ENCODE assay signal across 19 cellular contexts in genomic region chr1:229087906-229088305, GRCh38.
"Had no signal": no experiment of that assay in that cellular context is flagged by ENCODE, and none has a peak within 500 bp of the region (broad histone marks: within the 10 kb centered on the region; RNA-seq: fewer than 3 reads in every experiment).

No MANE protein-coding gene starts in this region.

- H3K4me1 ChIP-seq: uterus had no signal

- H3K27ac ChIP-seq: cardiac muscle cell, left ventricle myocardium inferior, tibial nerve, uterus had no signal

- H3K36me3 ChIP-seq: cardiac muscle cell, left ventricle myocardium inferior, tibial nerve, uterus had no signal

- ATAC-seq: activated CD4-positive, alpha-beta T cell treated with anti-CD3 and anti-CD28 coated beads for 36 hours; activated CD8-positive, alpha-beta T cell treated with anti-CD3 and anti-CD28 coated beads, Interleukin-2, amount 10 ng/mL, durations not matched to agents 7 days and 5 days; effector memory CD8-positive, alpha-beta T cell; T-cell had no signal

- H3K4me3 ChIP-seq: cardiac muscle cell, left ventricle myocardium inferior, lung, tibial nerve, uterus had no signal

- DNase-seq: activated CD4-positive, alpha-beta T cell treated with anti-CD3 and anti-CD28 coated beads for 36 hours; activated CD4-positive, CD25-positive, alpha-beta regulatory T cell; activated CD8-positive, alpha-beta T cell treated with anti-CD3 and anti-CD28 coated beads, Interleukin-2, amount 10 ng/mL, durations not matched to agents 7 days and 5 days; activated effector memory CD4-positive, alpha-beta T cell treated with Interleukin-2 at 50 U/mL for 16 hours; activated naive CD4-positive, alpha-beta T cell treated with Interleukin-2 at 50 U/mL for 16 hours; anterior cingulate cortex; cortex of kidney; effector memory CD8-positive, alpha-beta T cell; hippocampal formation; immature natural killer cell; left ventricle myocardium inferior; mesendoderm; stimulated activated CD4-positive, alpha-beta T cell treated with anti-CD3 and anti-CD28 coated beads, Interleukin-2, amount 100 ng/mL, for 48 hours; substantia nigra; T-cell; uterus had no signal

- H3K27me3 ChIP-seq: tibial nerve, uterus had no signal
